8 cellular contexts compared by ENCODE assay signal in the genomic region with DNA sequence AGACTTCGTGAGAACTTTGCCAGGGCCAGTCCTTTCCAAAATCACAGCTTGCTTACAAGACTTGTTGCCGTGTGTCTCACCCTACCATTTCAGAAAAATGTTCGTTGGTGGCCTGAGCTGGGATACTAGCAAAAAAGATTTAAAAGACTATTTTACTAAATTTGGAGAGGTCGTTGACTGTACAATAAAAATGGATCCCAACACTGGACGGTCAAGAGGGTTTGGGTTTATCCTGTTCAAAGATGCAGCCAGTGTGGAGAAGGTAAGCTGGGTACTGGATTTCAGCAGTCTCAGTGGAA. TPM values are rescaled to one million over a fixed set of nuclear protein-coding genes. Genes with fewer than 3 reads are reported as not detected.
DNase-seq lines count a peak whose midpoint lies in the region; TF ChIP-seq lines count a peak whose summit lies in the region.

No MANE protein-coding gene starts in this region.

- H3K4me3 Mint-ChIP-seq in activated T-cell treated with anti-CD3 and anti-CD28 coated beads, Interleukin-2, amount 50 U/mL, for 24 hours: peak overlapping the region; percentile 91

- H3K27ac Mint-ChIP-seq in activated T-cell treated with anti-CD3 and anti-CD28 coated beads, Interleukin-2, amount 50 U/mL, for 24 hours: peak overlapping the region; percentile 94

- no peaks in the 10 kb centered on the region for H3K27me3 ChIP-seq in thyroid gland

- peaks cover 21 to 26% of the 10 kb centered on the region in 2 donors for H3K4me1 ChIP-seq in thyroid gland

- H3K36me3 Mint-ChIP-seq in activated T-cell treated with anti-CD3 and anti-CD28 coated beads, Interleukin-2, amount 50 U/mL, for 24 hours (ENCODE audit: low read depth): peaks cover 59% of the 10 kb centered on the region

- peak overlapping the region in 2 of 3 donors; percentile 63 to 86 for H3K27ac ChIP-seq in thyroid gland
- no peak overlapping the region for H3K27ac ChIP-seq in substantia nigra (ENCODE audit: low read depth, low read length, poor library complexity, severe bottlenecking)

- peak overlapping the region; percentile 86 for H3K4me3 ChIP-seq in astrocyte of the spinal cord (ENCODE audit: low read depth, low read length)
- H3K4me3 ChIP-seq in lower leg skin (ENCODE audit: low read depth, poor library complexity, severe bottlenecking): peak overlapping the region; percentile 97
- peak overlapping the region; percentile 78 to 99 (median 94) for H3K4me3 ChIP-seq in thyroid gland (replicated peaks in 1 of 3)

- TF ChIP-seq CTCF in astrocyte of the spinal cord (IDR thresholded peaks at IDR 0.05; ENCODE audit: low read depth, low read length) (no peak), lower leg skin (IDR thresholded peaks at IDR 0.05) (no peak), thyroid gland (IDR thresholded peaks at IDR 0.05) (no peak)

- H3K27me3 Mint-ChIP-seq in activated T-cell treated with anti-CD3 and anti-CD28 coated beads, Interleukin-2, amount 50 U/mL, for 24 hours: peaks cover 2% of the 10 kb centered on the region

- intact Hi-C loops in lower leg skin (cut with DNase I; ENCODE audit: low total_unique reads) (no loop called here), thyroid gland (cut with DNase I) (no loop called here)

- no peaks in the 10 kb centered on the region for H3K9me3 Mint-ChIP-seq in activated T-cell treated with anti-CD3 and anti-CD28 coated beads, Interleukin-2, amount 50 U/mL, for 24 hours

- TF ChIP-seq POLR2A in lower leg skin (IDR thresholded peaks at IDR 0.05) (no peak), thyroid gland (IDR thresholded peaks at IDR 0.05) (no peak)

- H3K4me1 Mint-ChIP-seq in activated T-cell treated with anti-CD3 and anti-CD28 coated beads, Interleukin-2, amount 50 U/mL, for 24 hours (ENCODE audit: low read depth): peaks cover 42% of the 10 kb centered on the region

- whole genome bisulfite sequencing in lower leg skin, 2 donors: 8 to 13% methylated on average over 5 of the region's 5 CpGs
- WGBS in thyroid gland, 2 donors: 6 to 8% methylated on average over 5 of the region's 5 CpGs

- no peak for DNase-seq in activated T-cell treated with anti-CD3 and anti-CD28 coated beads, Interleukin-2, amount 50 U/mL, for 24 hours
- DNase-seq in activated T-cell treated with anti-CD3 and anti-CD28 coated beads, Interleukin-2, amount 50 U/mL, for 48 hours: no peak
- no peak for DNase-seq in astrocyte of the spinal cord (ENCODE audit: low read depth, low spot score)
- no peak for DNase-seq in lower leg skin (ENCODE audit: low spot score in 2 of 2)
- DNase-seq in thyroid gland: no peak
- DNase-seq in substantia nigra (lab: John Stamatoyannopoulos, UW): no peak
- no peak for DNase-seq in HuH-7 (ENCODE audit: low spot score)
- no peak for DNase-seq in NCI-H446 treated with DMSO at 0.1 percent for 48 hours (lab: John Stamatoyannopoulos, UW)

- H3K36me3 ChIP-seq in thyroid gland: peaks cover 33 to 36% of the 10 kb centered on the region in 2 donors

- in situ Hi-C loops in astrocyte of the spinal cord (cut with HindIII; ENCODE audit: low sequenced_read_pairs): no loop called here

- H3K9me3 ChIP-seq in thyroid gland: no peaks in the 10 kb centered on the region

RNA-seq across cellular contexts. Expression of a gene that starts 1.4 kb away (rescaled TPM):
- 100 to 1,000 TPM in 2 of 4 donors, 10 to 100 TPM in 2; 76.4 to 124 (median 102) TPM for total RNA-seq in lower leg skin
- 100 to 1,000 TPM in 2 of 4 donors, 10 to 100 TPM in 2; 65.0 to 111 (median 90.4) TPM for total RNA-seq in thyroid gland

RNA-seq across cellular contexts. Expression of a gene that starts 18.5 kb away (rescaled TPM):
- not detected for total RNA-seq in lower leg skin
- not detected for total RNA-seq in thyroid gland

RNA-seq across cellular contexts. Expression of a gene that starts 26.9 kb away (rescaled TPM):
- total RNA-seq in lower leg skin: 10 to 100 TPM; 29.3 to 45.7 (median 31.8) TPM
- 10 to 100 TPM; 61.7 to 90.9 (median 76.0) TPM for total RNA-seq in thyroid gland

RNA-seq across cellular contexts. Expression of a gene that starts 52.0 kb away (rescaled TPM):
- 100 to 1,000 TPM; 169 to 210 (median 199) TPM for total RNA-seq in lower leg skin
- total RNA-seq in thyroid gland: 100 to 1,000 TPM; 109 to 257 (median 177) TPM
